1 cellular context compared by ENCODE assay signal in the genomic region with DNA sequence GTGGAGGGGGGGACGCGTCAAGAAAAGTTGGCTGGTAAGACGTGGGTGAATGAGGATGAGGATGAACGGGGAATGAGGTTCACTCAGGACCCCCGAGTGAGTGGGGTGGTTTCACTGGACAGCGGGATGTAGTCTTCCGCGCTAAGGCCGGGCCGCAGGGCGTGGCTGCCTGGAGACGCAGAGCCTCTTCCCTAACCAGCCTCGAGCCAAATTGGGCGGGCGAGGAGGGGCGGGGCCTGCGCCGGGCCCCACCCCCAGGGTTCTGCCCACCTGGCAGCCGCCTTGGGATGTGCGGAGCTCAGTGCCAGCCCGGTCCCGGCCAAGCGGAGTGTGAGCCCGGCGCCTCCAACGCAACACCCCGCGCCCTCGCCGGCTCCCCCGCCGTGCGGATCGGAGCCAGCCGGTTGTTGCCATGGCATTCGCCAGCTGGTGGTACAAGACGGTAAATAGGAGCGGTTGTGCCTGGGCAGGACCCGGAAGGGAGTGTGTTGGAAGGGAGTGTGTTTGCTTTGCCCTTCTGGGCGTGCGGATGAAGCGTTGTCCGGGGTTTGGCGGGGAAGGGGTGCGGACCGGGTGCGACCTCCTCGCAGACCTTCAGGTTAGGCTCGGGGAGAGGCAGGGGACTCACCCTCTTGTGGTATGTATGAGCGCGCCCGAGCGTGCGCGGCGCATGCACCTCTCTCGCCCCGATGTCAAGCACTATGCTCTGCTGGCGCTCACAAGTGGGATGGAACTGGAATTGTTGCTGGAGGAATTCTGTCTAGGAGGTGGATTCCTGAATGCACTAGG.
TF ChIP-seq lines count a peak whose summit lies in the region.

No MANE protein-coding gene starts in this region.

TF ChIP-seq in HepG2, 621 proteins besides CTCF, POLR2A, EP300 and RAD21 (continued from another document and continues in another):
- TF ChIP-seq, protein P1, sequence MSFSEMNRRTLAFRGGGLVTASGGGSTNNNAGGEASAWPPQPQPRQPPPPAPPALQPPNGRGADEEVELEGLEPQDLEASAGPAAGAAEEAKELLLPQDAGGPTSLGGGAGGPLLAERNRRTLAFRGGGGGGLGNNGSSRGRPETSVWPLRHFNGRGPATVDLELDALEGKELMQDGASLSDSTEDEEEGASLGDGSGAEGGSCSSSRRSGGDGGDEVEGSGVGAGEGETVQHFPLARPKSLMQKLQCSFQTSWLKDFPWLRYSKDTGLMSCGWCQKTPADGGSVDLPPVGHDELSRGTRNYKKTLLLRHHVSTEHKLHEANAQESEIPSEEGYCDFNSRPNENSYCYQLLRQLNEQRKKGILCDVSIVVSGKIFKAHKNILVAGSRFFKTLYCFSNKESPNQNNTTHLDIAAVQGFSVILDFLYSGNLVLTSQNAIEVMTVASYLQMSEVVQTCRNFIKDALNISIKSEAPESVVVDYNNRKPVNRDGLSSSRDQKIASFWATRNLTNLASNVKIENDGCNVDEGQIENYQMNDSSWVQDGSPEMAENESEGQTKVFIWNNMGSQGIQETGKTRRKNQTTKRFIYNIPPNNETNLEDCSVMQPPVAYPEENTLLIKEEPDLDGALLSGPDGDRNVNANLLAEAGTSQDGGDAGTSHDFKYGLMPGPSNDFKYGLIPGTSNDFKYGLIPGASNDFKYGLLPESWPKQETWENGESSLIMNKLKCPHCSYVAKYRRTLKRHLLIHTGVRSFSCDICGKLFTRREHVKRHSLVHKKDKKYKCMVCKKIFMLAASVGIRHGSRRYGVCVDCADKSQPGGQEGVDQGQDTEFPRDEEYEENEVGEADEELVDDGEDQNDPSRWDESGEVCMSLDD (CRISPR knock-in tag; IDR thresholded peaks at IDR 0.05; ENCODE audit: borderline replicate concordance): no peak; the same call in 1 of the 2 replicates
- TF ChIP-seq SIN3A (IDR thresholded peaks at IDR 0.05; ENCODE audit: borderline replicate concordance, low read depth, low read length): 0 out of 2 replicates have a peak, but pooled peaks have one; percentile 10
- TF ChIP-seq WIZ (CRISPR knock-in tag; IDR thresholded peaks at IDR 0.05): no peak
- peak; percentile 38; the same call in 1 of the 2 replicates for TF ChIP-seq ZNF768 (CRISPR knock-in tag; IDR thresholded peaks at IDR 0.05)
- no peak for TF ChIP-seq ZNF878 (CRISPR knock-in tag; IDR thresholded peaks at IDR 0.05)
- TF ChIP-seq ZNF570 (CRISPR knock-in tag; IDR thresholded peaks at IDR 0.05; ENCODE audit: borderline replicate concordance): no peak
- TF ChIP-seq, protein P2, sequence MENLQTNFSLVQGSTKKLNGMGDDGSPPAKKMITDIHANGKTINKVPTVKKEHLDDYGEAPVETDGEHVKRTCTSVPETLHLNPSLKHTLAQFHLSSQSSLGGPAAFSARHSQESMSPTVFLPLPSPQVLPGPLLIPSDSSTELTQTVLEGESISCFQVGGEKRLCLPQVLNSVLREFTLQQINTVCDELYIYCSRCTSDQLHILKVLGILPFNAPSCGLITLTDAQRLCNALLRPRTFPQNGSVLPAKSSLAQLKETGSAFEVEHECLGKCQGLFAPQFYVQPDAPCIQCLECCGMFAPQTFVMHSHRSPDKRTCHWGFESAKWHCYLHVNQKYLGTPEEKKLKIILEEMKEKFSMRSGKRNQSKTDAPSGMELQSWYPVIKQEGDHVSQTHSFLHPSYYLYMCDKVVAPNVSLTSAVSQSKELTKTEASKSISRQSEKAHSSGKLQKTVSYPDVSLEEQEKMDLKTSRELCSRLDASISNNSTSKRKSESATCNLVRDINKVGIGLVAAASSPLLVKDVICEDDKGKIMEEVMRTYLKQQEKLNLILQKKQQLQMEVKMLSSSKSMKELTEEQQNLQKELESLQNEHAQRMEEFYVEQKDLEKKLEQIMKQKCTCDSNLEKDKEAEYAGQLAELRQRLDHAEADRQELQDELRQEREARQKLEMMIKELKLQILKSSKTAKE (CRISPR knock-in tag; IDR thresholded peaks at IDR 0.05; ENCODE audit: borderline replicate concordance): no peak; the same call in 1 of the 2 replicates
- TF ChIP-seq RNF2 (conservative IDR thresholded peaks at IDR 0.05; ENCODE audit: low read depth): no peak
- TF ChIP-seq ZNF451 (CRISPR knock-in tag; IDR thresholded peaks at IDR 0.05): 0 out of 2 replicates have a peak, but pooled peaks have one; percentile 35
- TF ChIP-seq NR2F2 (IDR thresholded peaks at IDR 0.05; ENCODE audit: borderline replicate concordance, low read depth): no peak
- no peak for TF ChIP-seq NFYB (CRISPR knock-in tag; IDR thresholded peaks at IDR 0.05)
- TF ChIP-seq KMT2A (CRISPR knock-in tag; IDR thresholded peaks at IDR 0.05): peak; percentile 53; the same call in 1 of the 2 replicates
- TF ChIP-seq SRY (CRISPR knock-in tag; IDR thresholded peaks at IDR 0.05): no peak
- TF ChIP-seq, protein P3, sequence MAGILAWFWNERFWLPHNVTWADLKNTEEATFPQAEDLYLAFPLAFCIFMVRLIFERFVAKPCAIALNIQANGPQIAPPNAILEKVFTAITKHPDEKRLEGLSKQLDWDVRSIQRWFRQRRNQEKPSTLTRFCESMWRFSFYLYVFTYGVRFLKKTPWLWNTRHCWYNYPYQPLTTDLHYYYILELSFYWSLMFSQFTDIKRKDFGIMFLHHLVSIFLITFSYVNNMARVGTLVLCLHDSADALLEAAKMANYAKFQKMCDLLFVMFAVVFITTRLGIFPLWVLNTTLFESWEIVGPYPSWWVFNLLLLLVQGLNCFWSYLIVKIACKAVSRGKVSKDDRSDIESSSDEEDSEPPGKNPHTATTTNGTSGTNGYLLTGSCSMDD (CRISPR knock-in tag; IDR thresholded peaks at IDR 0.05): no peak
- TF ChIP-seq, protein P4, sequence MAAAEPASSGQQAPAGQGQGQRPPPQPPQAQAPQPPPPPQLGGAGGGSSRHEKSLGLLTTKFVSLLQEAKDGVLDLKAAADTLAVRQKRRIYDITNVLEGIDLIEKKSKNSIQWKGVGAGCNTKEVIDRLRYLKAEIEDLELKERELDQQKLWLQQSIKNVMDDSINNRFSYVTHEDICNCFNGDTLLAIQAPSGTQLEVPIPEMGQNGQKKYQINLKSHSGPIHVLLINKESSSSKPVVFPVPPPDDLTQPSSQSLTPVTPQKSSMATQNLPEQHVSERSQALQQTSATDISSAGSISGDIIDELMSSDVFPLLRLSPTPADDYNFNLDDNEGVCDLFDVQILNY (CRISPR knock-in tag; conservative IDR thresholded peaks at IDR 0.05): no peak
- TF ChIP-seq ZNF572 (CRISPR knock-in tag; IDR thresholded peaks at IDR 0.05): no peak
- TF ChIP-seq PRPF4 (IDR thresholded peaks at IDR 0.05; ENCODE audit: low read depth, low read length, poor library complexity, severe bottlenecking): no peak
- TF ChIP-seq, protein P5, sequence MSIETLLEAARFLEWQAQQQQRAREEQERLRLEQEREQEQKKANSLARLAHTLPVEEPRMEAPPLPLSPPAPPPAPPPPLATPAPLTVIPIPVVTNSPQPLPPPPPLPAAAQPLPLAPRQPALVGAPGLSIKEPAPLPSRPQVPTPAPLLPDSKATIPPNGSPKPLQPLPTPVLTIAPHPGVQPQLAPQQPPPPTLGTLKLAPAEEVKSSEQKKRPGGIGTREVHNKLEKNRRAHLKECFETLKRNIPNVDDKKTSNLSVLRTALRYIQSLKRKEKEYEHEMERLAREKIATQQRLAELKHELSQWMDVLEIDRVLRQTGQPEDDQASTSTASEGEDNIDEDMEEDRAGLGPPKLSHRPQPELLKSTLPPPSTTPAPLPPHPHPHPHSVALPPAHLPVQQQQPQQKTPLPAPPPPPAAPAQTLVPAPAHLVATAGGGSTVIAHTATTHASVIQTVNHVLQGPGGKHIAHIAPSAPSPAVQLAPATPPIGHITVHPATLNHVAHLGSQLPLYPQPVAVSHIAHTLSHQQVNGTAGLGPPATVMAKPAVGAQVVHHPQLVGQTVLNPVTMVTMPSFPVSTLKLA (IDR thresholded peaks at IDR 0.05): no peak
- 0 out of 2 replicates have a peak, but pooled peaks have one; percentile 29 for TF ChIP-seq SIX4 (CRISPR knock-in tag; IDR thresholded peaks at IDR 0.05)
- peak; percentile 35; the same call in 1 of the 2 replicates for TF ChIP-seq RXRA (CRISPR knock-in tag; IDR thresholded peaks at IDR 0.05)
- no peak for TF ChIP-seq NRL (CRISPR knock-in tag; IDR thresholded peaks at IDR 0.05; ENCODE audit: borderline replicate concordance)
- TF ChIP-seq, protein P6, sequence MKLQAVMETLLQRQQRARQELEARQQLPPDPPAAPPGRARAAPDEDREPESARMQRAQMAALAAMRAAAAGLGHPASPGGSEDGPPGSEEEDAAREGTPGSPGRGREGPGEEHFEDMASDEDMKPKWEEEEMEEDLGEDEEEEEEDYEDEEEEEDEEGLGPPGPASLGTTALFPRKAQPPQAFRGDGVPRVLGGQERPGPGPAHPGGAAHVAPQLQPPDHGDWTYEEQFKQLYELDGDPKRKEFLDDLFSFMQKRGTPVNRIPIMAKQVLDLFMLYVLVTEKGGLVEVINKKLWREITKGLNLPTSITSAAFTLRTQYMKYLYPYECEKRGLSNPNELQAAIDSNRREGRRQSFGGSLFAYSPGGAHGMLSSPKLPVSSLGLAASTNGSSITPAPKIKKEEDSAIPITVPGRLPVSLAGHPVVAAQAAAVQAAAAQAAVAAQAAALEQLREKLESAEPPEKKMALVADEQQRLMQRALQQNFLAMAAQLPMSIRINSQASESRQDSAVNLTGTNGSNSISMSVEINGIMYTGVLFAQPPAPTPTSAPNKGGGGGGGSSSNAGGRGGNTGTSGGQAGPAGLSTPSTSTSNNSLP (IDR thresholded peaks at IDR 0.05; ENCODE audit: low read depth, low read length): no peak
- no peak for TF ChIP-seq TARDBP (CRISPR knock-in tag; IDR thresholded peaks at IDR 0.05)
- TF ChIP-seq, protein P7, sequence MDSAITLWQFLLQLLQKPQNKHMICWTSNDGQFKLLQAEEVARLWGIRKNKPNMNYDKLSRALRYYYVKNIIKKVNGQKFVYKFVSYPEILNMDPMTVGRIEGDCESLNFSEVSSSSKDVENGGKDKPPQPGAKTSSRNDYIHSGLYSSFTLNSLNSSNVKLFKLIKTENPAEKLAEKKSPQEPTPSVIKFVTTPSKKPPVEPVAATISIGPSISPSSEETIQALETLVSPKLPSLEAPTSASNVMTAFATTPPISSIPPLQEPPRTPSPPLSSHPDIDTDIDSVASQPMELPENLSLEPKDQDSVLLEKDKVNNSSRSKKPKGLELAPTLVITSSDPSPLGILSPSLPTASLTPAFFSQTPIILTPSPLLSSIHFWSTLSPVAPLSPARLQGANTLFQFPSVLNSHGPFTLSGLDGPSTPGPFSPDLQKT (CRISPR knock-in tag; IDR thresholded peaks at IDR 0.05; ENCODE audit: borderline replicate concordance): 0 out of 2 replicates have a peak, but pooled peaks have one; percentile 11
- no peak for TF ChIP-seq SRSF1 (optimal IDR thresholded peaks at IDR 0.05; ENCODE audit: low read depth, low read length)
- TF ChIP-seq ZNF773 (CRISPR knock-in tag; IDR thresholded peaks at IDR 0.05; ENCODE audit: borderline replicate concordance): 0 out of 2 replicates have a peak, but pooled peaks have one; percentile 21
- TF ChIP-seq ZNF558 (CRISPR knock-in tag; IDR thresholded peaks at IDR 0.05; ENCODE audit: borderline replicate concordance): no peak
- TF ChIP-seq SKI (IDR thresholded peaks at IDR 0.05; ENCODE audit: partially characterized antibody): no peak
- no peak for TF ChIP-seq HNRNPK (IDR thresholded peaks at IDR 0.05; ENCODE audit: low read depth, low read length, poor library complexity, severe bottlenecking)
- TF ChIP-seq ZNF879 (CRISPR knock-in tag; IDR thresholded peaks at IDR 0.05): no peak
- TF ChIP-seq ZNF292 (CRISPR knock-in tag; IDR thresholded peaks at IDR 0.05; ENCODE audit: borderline replicate concordance, low read depth): no peak
- TF ChIP-seq, protein P8, sequence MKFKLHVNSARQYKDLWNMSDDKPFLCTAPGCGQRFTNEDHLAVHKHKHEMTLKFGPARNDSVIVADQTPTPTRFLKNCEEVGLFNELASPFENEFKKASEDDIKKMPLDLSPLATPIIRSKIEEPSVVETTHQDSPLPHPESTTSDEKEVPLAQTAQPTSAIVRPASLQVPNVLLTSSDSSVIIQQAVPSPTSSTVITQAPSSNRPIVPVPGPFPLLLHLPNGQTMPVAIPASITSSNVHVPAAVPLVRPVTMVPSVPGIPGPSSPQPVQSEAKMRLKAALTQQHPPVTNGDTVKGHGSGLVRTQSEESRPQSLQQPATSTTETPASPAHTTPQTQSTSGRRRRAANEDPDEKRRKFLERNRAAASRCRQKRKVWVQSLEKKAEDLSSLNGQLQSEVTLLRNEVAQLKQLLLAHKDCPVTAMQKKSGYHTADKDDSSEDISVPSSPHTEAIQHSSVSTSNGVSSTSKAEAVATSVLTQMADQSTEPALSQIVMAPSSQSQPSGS (CRISPR knock-in tag; IDR thresholded peaks at IDR 0.05): peak; percentile 13; the same call in 1 of the 2 replicates
- TF ChIP-seq ZNF430 (CRISPR knock-in tag; IDR thresholded peaks at IDR 0.05): peak; percentile 59
- no peak for TF ChIP-seq PAF1 (CRISPR knock-in tag; IDR thresholded peaks at IDR 0.05)
- no peak for TF ChIP-seq DR1 (CRISPR knock-in tag; IDR thresholded peaks at IDR 0.05)
- no peak for TF ChIP-seq ZNF460 (CRISPR knock-in tag; IDR thresholded peaks at IDR 0.05; ENCODE audit: borderline replicate concordance)
- TF ChIP-seq KAT2B (IDR thresholded peaks at IDR 0.05; ENCODE audit: borderline replicate concordance, low read depth, low read length): no peak
- TF ChIP-seq, protein P9, sequence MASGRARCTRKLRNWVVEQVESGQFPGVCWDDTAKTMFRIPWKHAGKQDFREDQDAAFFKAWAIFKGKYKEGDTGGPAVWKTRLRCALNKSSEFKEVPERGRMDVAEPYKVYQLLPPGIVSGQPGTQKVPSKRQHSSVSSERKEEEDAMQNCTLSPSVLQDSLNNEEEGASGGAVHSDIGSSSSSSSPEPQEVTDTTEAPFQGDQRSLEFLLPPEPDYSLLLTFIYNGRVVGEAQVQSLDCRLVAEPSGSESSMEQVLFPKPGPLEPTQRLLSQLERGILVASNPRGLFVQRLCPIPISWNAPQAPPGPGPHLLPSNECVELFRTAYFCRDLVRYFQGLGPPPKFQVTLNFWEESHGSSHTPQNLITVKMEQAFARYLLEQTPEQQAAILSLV (CRISPR knock-in tag; IDR thresholded peaks at IDR 0.05; ENCODE audit: borderline replicate concordance): peak; percentile 78; the same call in 1 of the 2 replicates
- TF ChIP-seq ZIK1 (CRISPR knock-in tag; IDR thresholded peaks at IDR 0.05; ENCODE audit: borderline replicate concordance, low read depth): no peak
- TF ChIP-seq SMARCC2 (IDR thresholded peaks at IDR 0.05): no peak
- peak; percentile 72; the same call in 1 of the 2 replicates for TF ChIP-seq SP4 (CRISPR knock-in tag; IDR thresholded peaks at IDR 0.05)
- TF ChIP-seq ZNF274 (CRISPR knock-in tag; IDR thresholded peaks at IDR 0.05): no peak
- TF ChIP-seq NFKBIZ (CRISPR knock-in tag; IDR thresholded peaks at IDR 0.05): no peak
- no peak for TF ChIP-seq ESRRA (CRISPR knock-in tag; IDR thresholded peaks at IDR 0.05; ENCODE audit: low read depth)
- peak; percentile 83 for TF ChIP-seq RBM39 (IDR thresholded peaks at IDR 0.05; ENCODE audit: low read depth, low read length, poor library complexity, severe bottlenecking)
- TF ChIP-seq ZBTB42 (CRISPR knock-in tag; IDR thresholded peaks at IDR 0.05): no peak; the same call in 1 of the 2 replicates
- TF ChIP-seq SCMH1 (CRISPR knock-in tag; IDR thresholded peaks at IDR 0.05; ENCODE audit: borderline replicate concordance): no peak
- TF ChIP-seq, protein P10, sequence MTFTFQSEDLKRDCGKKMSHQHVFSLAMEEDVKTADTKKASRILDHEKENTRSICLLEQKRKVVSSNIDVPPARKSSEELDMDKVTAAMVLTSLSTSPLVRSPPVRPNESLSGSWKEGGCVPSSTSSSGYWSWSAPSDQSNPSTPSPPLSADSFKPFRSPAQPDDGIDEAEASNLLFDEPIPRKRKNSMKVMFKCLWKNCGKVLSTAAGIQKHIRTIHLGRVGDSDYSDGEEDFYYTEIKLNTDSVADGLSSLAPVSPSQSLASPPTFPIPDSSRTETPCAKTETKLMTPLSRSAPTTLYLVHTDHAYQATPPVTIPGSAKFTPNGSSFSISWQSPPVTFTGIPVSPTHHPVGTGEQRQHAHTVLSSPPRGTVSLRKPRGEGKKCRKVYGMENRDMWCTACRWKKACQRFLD (CRISPR knock-in tag; IDR thresholded peaks at IDR 0.05; ENCODE audit: borderline replicate concordance): no peak
- no peak for TF ChIP-seq TBX3 (IDR thresholded peaks at IDR 0.05; ENCODE audit: borderline replicate concordance)
